9 cellular contexts compared by ENCODE assay signal in genomic region chr6:7087491-7087979, GRCh38. TPM values are rescaled to one million over a fixed set of nuclear protein-coding genes. Genes with fewer than 3 reads are reported as not detected.
DNase-seq lines count a peak whose midpoint lies in the region; ATAC-seq and TF ChIP-seq lines count a peak whose summit lies in the region.
"Had no signal": no experiment of that assay in that cellular context is flagged by ENCODE, and none has a peak within 500 bp of the region (broad histone marks: within the 10 kb centered on the region; RNA-seq: fewer than 3 reads in every experiment).

No MANE protein-coding gene starts in this region.

- peak; percentile 33 for DNase-seq in stimulated activated CD4-positive, alpha-beta T cell treated with anti-CD3 and anti-CD28 coated beads, Interleukin-1b, Interleukin-23, amount 100 ng/mL, for 48 hours
- DNase-seq in chondrocyte (ENCODE audit: low spot score) (no peak), GM10266 (ENCODE audit: extremely low spot score) (no peak), DMS53 (lab: John Stamatoyannopoulos, UW) (no peak)

- H3K27me3 Mint-ChIP-seq in activated naive CD8-positive, alpha-beta T cell = no peaks in the 10 kb centered on the region
- H3K27me3 Mint-ChIP-seq in chondrocyte (ENCODE audit: low read depth) = no peaks in the 10 kb centered on the region

- peaks cover 2% of the 10 kb centered on the region for H3K36me3 Mint-ChIP-seq in activated naive CD8-positive, alpha-beta T cell
- no peaks in the 10 kb centered on the region for H3K36me3 Mint-ChIP-seq in chondrocyte (ENCODE audit: low read depth)

- H3K27ac Mint-ChIP-seq in activated naive CD8-positive, alpha-beta T cell = peak overlapping the region; percentile 96
- H3K27ac Mint-ChIP-seq in chondrocyte (ENCODE audit: unreplicated experiment) = no peak overlapping the region

- TF ChIP-seq CTCF in chondrocyte (IDR thresholded peaks at IDR 0.05) (no peak), GM10266 (IDR thresholded peaks at IDR 0.05; ENCODE audit: control insufficient read depth, insufficient read depth, low read depth, missing control alignments) (no peak)

- peak overlapping the region; percentile 70 for H3K4me3 Mint-ChIP-seq in activated naive CD8-positive, alpha-beta T cell
- H3K4me3 Mint-ChIP-seq in chondrocyte (ENCODE audit: unreplicated experiment) = no peak overlapping the region

- ATAC-seq in GM19463 (IDR thresholded peaks at IDR 0.05; ENCODE audit: unreplicated experiment) = peak; percentile 46
- peak; percentile 56 for ATAC-seq in HG03432 (IDR thresholded peaks at IDR 0.05; ENCODE audit: unreplicated experiment)
- no peak for ATAC-seq in GM21528 (IDR thresholded peaks at IDR 0.05; ENCODE audit: low FRiP score, unreplicated experiment)
- ATAC-seq: Panc1 had no signal

- H3K9me3 Mint-ChIP-seq in activated naive CD8-positive, alpha-beta T cell (ENCODE audit: low read depth) = no peaks in the 10 kb centered on the region
- H3K9me3 Mint-ChIP-seq in chondrocyte (ENCODE audit: low read depth) = no peaks in the 10 kb centered on the region

- H3K4me1 Mint-ChIP-seq in activated naive CD8-positive, alpha-beta T cell (ENCODE audit: low read depth) = peaks cover 43% of the 10 kb centered on the region
- peaks cover 22% of the 10 kb centered on the region for H3K4me1 Mint-ChIP-seq in chondrocyte (ENCODE audit: low read depth)

RNA-seq across cellular contexts. Expression of gene RREB1, which starts 20.2 kb away (rescaled TPM):
- total RNA-seq in chondrocyte = 25.7 to 29.5 TPM (median 28.4 TPM) in 3 replicates
